8 cellular contexts compared by ENCODE assay signal in genomic region chr6:30614044-30614842, GRCh38. TPM values are rescaled to one million over a fixed set of nuclear protein-coding genes. Genes with fewer than 3 reads are reported as not detected.
A peak's percentile ranks its signal among the peaks of the same experiment; 100 is the strongest.
DNase-seq lines count a peak whose midpoint lies in the region; ATAC-seq and TF ChIP-seq lines count a peak whose summit lies in the region.

No MANE protein-coding gene starts in this region.

- no peak for ATAC-seq in HG03571 (IDR thresholded peaks at IDR 0.05; ENCODE audit: unreplicated experiment)

- H3K9ac ChIP-seq in SK-N-MC (ENCODE audit: insufficient read length) (peak overlapping the region; percentile 100), skeletal muscle satellite cell (ENCODE audit: low read depth, low read length) (peak overlapping the region; percentile 99)

- H3K9me3 ChIP-seq in SK-N-MC (ENCODE audit: low read depth, low read length) (no peaks in the 10 kb centered on the region), skeletal muscle satellite cell (replicated peaks; ENCODE audit: low read length) (no peaks in the 10 kb centered on the region)

- H3K36me3 ChIP-seq in H7 (replicated peaks; ENCODE audit: control insufficient read depth, insufficient read depth, low read length) (peaks cover 17% of the 10 kb centered on the region), SK-N-MC (ENCODE audit: insufficient read depth, low read length) (peaks cover 28% of the 10 kb centered on the region), skeletal muscle satellite cell (ENCODE audit: insufficient read depth, low read length) (peaks cover 25% of the 10 kb centered on the region)

- H3K27ac ChIP-seq in SK-N-MC, result peak overlapping the region; percentile 100

- peak overlapping the region; percentile 18 for H3K4me3 ChIP-seq in H7 (ENCODE audit: insufficient read depth, low read depth, low read length)
- peak overlapping the region; percentile 99 for H3K4me3 ChIP-seq in SK-N-MC
- peak overlapping the region; percentile 90 for H3K4me3 ChIP-seq in fibroblast of pulmonary artery (replicated peaks; ENCODE audit: low read depth, low read length)
- peak overlapping the region; percentile 56 for H3K4me3 ChIP-seq in skeletal muscle satellite cell (ENCODE audit: low read length)

- peaks cover 33% of the 10 kb centered on the region for H3K4me1 ChIP-seq in skeletal muscle satellite cell (ENCODE audit: control insufficient read depth, insufficient read depth, low read length)

- H3K27me3 ChIP-seq in H7 (ENCODE audit: control insufficient read depth, insufficient read depth, low read length) (no peaks in the 10 kb centered on the region), skeletal muscle satellite cell (ENCODE audit: control insufficient read depth, insufficient read depth, low read length) (no peaks in the 10 kb centered on the region)

- no peak for TF ChIP-seq CTCF in fibroblast of pulmonary artery (IDR thresholded peaks at IDR 0.05; ENCODE audit: low read length, missing control alignments)

- H3K4me2 ChIP-seq in skeletal muscle satellite cell (ENCODE audit: low read length), result peak overlapping the region; percentile 95

- no peak for DNase-seq in H7
- no peak for DNase-seq in SK-N-MC (ENCODE audit: low read depth, low spot score)
- no peak for DNase-seq in fibroblast of pulmonary artery (ENCODE audit: low read depth)
- DNase-seq in UCSD-AML1 (lab: John Stamatoyannopoulos, UW; ENCODE audit: unreplicated experiment), result no peak
- DNase-seq in NCI-H187 (lab: John Stamatoyannopoulos, UW), result no peak
- DNase-seq in glomerular visceral epithelial cell (ENCODE audit: extremely low spot score), result no peak

RNA-seq across cellular contexts. Expression of gene PPP1R10, which starts 2.8 kb away (rescaled TPM):
- total RNA-seq in H7 (2014; rRNA removed; shearing (Covaris generic)), result 47.3 and 62.3 TPM in 2 replicates
- total RNA-seq in skeletal muscle satellite cell (2012; rRNA removed), result 32.3 and 33.0 TPM in 2 replicates

RNA-seq across cellular contexts. Expression of gene MRPS18B, which starts 3.4 kb away (rescaled TPM):
- total RNA-seq in H7 (2014; rRNA removed; shearing (Covaris generic)), result 112 and 121 TPM in 2 replicates
- total RNA-seq in skeletal muscle satellite cell (2012; rRNA removed), result 83.7 and 109 TPM in 2 replicates

RNA-seq across cellular contexts. Expression of gene ATAT1, which starts 12.4 kb away (rescaled TPM):
- 11.7 and 13.1 TPM in 2 replicates for total RNA-seq in H7 (2014; rRNA removed; shearing (Covaris generic))
- 3.3 and 3.7 TPM in 2 replicates for total RNA-seq in skeletal muscle satellite cell (2012; rRNA removed)

RNA-seq across cellular contexts. Expression of gene C6orf136, which starts 32.7 kb away (rescaled TPM):
- total RNA-seq in H7 (2014; rRNA removed; shearing (Covaris generic)), result 15.4 and 16.9 TPM in 2 replicates
- total RNA-seq in skeletal muscle satellite cell (2012; rRNA removed), result 2.8 and 3.9 TPM in 2 replicates

RNA-seq across cellular contexts. Expression of gene ABCF1, which starts 43.0 kb away (rescaled TPM):
- 52.1 and 55.7 TPM in 2 replicates for total RNA-seq in H7 (2014; rRNA removed; shearing (Covaris generic))
- 34.5 and 34.7 TPM in 2 replicates for total RNA-seq in skeletal muscle satellite cell (2012; rRNA removed)

Comparison
In these comparisons a context has a peak if more than half of its experiments do, and no peak if none do; other contexts are left out.
1. H3K4me3 ChIP-seq: peak in every context shown above with its lines; median percentile 99 in SK-N-MC; 90 in fibroblast of pulmonary artery; 56 in skeletal muscle satellite cell; 18 in H7.